Comparison of ENCODE assay signal across 40 cellular contexts in the genomic region with DNA sequence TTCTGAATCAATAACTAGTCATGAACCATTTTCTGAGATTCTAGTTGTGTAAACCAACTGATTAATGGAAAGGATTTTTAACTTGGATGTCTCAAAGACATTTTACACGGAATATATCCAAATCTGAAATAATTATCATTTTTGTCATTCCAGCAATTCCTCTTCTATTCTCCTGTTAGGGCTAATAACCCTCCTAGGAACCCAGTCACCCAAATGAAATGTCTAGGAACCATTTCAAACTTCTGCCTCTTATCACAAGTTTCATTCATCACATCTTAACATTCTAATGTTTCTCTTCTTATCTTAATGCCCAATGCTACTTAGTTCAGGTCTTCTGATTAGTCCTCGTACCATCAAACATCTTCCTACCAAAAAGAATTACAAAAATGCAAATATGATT.
"Had no signal": no experiment of that assay in that cellular context is flagged by ENCODE, and none has a peak within 500 bp of the region (broad histone marks: within the 10 kb centered on the region; RNA-seq: fewer than 3 reads in every experiment).

No MANE protein-coding gene starts in this region.

- ATAC-seq: activated CD8-positive, alpha-beta memory T cell treated with anti-CD3 and anti-CD28 coated beads, Interleukin-2, amount 10 ng/mL, durations not matched to agents 7 days and 5 days; activated T-helper 17 cell treated with anti-CD3 and anti-CD28 coated beads, Interleukin-2, amount 50 U/mL, for 72 hours; body of pancreas; PC-3 had no signal

- H3K9me3 Mint-ChIP-seq: activated CD4-positive, alpha-beta memory T cell treated with anti-CD3 and anti-CD28 coated beads, Interleukin-2, amount 10 ng/mL, durations not matched to agents 7 days and 5 days; activated naive CD8-positive, alpha-beta T cell treated with anti-CD3 and anti-CD28 coated beads for 36 hours; activated T-helper 17 cell treated with anti-CD3 and anti-CD28 coated beads, Interleukin-2, amount 50 U/mL, for 72 hours had no signal

- H3K4me3 Mint-ChIP-seq: activated CD4-positive, alpha-beta memory T cell treated with anti-CD3 and anti-CD28 coated beads, Interleukin-2, amount 10 ng/mL, durations not matched to agents 7 days and 5 days; activated CD8-positive, alpha-beta memory T cell treated with anti-CD3 and anti-CD28 coated beads, Interleukin-2, amount 10 ng/mL, durations not matched to agents 7 days and 5 days; activated naive CD8-positive, alpha-beta T cell treated with anti-CD3 and anti-CD28 coated beads for 36 hours; activated T-helper 17 cell treated with anti-CD3 and anti-CD28 coated beads, Interleukin-2, amount 50 U/mL, for 72 hours had no signal

- H3K4me1 Mint-ChIP-seq: activated CD4-positive, alpha-beta memory T cell treated with anti-CD3 and anti-CD28 coated beads, Interleukin-2, amount 10 ng/mL, durations not matched to agents 7 days and 5 days; activated CD8-positive, alpha-beta memory T cell treated with anti-CD3 and anti-CD28 coated beads, Interleukin-2, amount 10 ng/mL, durations not matched to agents 7 days and 5 days; activated naive CD8-positive, alpha-beta T cell treated with anti-CD3 and anti-CD28 coated beads for 36 hours; activated T-helper 17 cell treated with anti-CD3 and anti-CD28 coated beads, Interleukin-2, amount 50 U/mL, for 72 hours had no signal

- H3K4me1 ChIP-seq: ascending aorta, body of pancreas, breast epithelium, Peyer's patch, SJSA1 had no signal

- H3K27me3 Mint-ChIP-seq: activated CD4-positive, alpha-beta memory T cell treated with anti-CD3 and anti-CD28 coated beads, Interleukin-2, amount 10 ng/mL, durations not matched to agents 7 days and 5 days; activated CD8-positive, alpha-beta memory T cell treated with anti-CD3 and anti-CD28 coated beads, Interleukin-2, amount 10 ng/mL, durations not matched to agents 7 days and 5 days; activated naive CD8-positive, alpha-beta T cell treated with anti-CD3 and anti-CD28 coated beads for 36 hours; activated T-helper 17 cell treated with anti-CD3 and anti-CD28 coated beads, Interleukin-2, amount 50 U/mL, for 72 hours had no signal

- DNase-seq: activated CD4-positive, alpha-beta memory T cell treated with anti-CD3 and anti-CD28 coated beads, Interleukin-2, amount 10 ng/mL, durations not matched to agents 7 days and 5 days; activated CD4-positive, alpha-beta T cell treated with anti-CD3 and anti-CD28 coated beads for 1 hour; activated CD4-positive, alpha-beta T cell treated with anti-CD3 and anti-CD28 coated beads for 48 hours; activated CD4-positive, CD25-positive, alpha-beta regulatory T cell; activated CD8-positive, alpha-beta memory T cell treated with anti-CD3 and anti-CD28 coated beads for 24 hours; activated CD8-positive, alpha-beta memory T cell treated with anti-CD3 and anti-CD28 coated beads, Interleukin-2, amount 10 ng/mL, durations not matched to agents 7 days and 5 days; activated CD8-positive, alpha-beta memory T cell treated with anti-CD3 and anti-CD28 coated beads, Interleukin-2, amount 50 U/mL, for 48 hours; activated effector memory CD4-positive, alpha-beta T cell treated with anti-CD3 and anti-CD28 coated beads, Interleukin-2, amount 50 U/mL, for 16 hours; activated naive CD4-positive, alpha-beta T cell; activated naive CD4-positive, alpha-beta T cell treated with anti-CD3 and anti-CD28 coated beads, Interleukin-2, amount 50 U/mL, for 16 hours; activated naive CD8-positive, alpha-beta T cell treated with anti-CD3 and anti-CD28 coated beads for 36 hours; activated T-cell treated with anti-CD3 and anti-CD28 coated beads, Interleukin-2, amount 50 U/mL, for 48 hours; amygdala; body of pancreas; Kasumi-1; KG1; MG63; NCI-H1048; NCI-H1105 treated with DMSO at 0.1 percent for 48 hours; NCI-H1436; NCI-H1694; NCI-H1930; NCI-H2081 treated with DMSO at 0.1 percent for 48 hours; NCI-H510A; NCI-H526; NCI-H748 treated with DMSO at 0.1 percent for 48 hours; NK-92 treated with Interleukin-12 subunit alpha and Interleukin-12 subunit beta, amount 100 ng/mL, for 24 hours; PC-3; Peyer's patch; RPMI8226; SHP77 treated with DMSO at 0.1 percent for 48 hours; SW 1271; T-helper 1 cell; T-helper 2 cell; T-helper 9 cell; WERI-Rb-1 had no signal

- H3K27ac Mint-ChIP-seq: activated CD4-positive, alpha-beta memory T cell treated with anti-CD3 and anti-CD28 coated beads, Interleukin-2, amount 10 ng/mL, durations not matched to agents 7 days and 5 days; activated CD8-positive, alpha-beta memory T cell treated with anti-CD3 and anti-CD28 coated beads, Interleukin-2, amount 10 ng/mL, durations not matched to agents 7 days and 5 days; activated naive CD8-positive, alpha-beta T cell treated with anti-CD3 and anti-CD28 coated beads for 36 hours; activated T-helper 17 cell treated with anti-CD3 and anti-CD28 coated beads, Interleukin-2, amount 50 U/mL, for 72 hours had no signal

- H3K4me3 ChIP-seq: ascending aorta, body of pancreas, breast epithelium, MG63, Peyer's patch, SJSA1 had no signal

- H3K36me3 ChIP-seq: ascending aorta, breast epithelium, MG63, Peyer's patch, SJSA1, WERI-Rb-1 had no signal

- H3K9me3 ChIP-seq: ascending aorta, body of pancreas, breast epithelium, MG63, Peyer's patch, SJSA1 had no signal

- H3K36me3 Mint-ChIP-seq: activated CD8-positive, alpha-beta memory T cell treated with anti-CD3 and anti-CD28 coated beads, Interleukin-2, amount 10 ng/mL, durations not matched to agents 7 days and 5 days; activated naive CD8-positive, alpha-beta T cell treated with anti-CD3 and anti-CD28 coated beads for 36 hours had no signal

- H3K27ac ChIP-seq: ascending aorta, body of pancreas, breast epithelium, Peyer's patch, SJSA1, WERI-Rb-1 had no signal

- H3K27me3 ChIP-seq: ascending aorta, body of pancreas, breast epithelium, MG63, Peyer's patch, SJSA1 had no signal
